1 cellular context compared by ENCODE assay signal in genomic region chr5:93873211-93873736, GRCh38.
TF ChIP-seq lines count a peak whose summit lies in the region.

No MANE protein-coding gene starts in this region.

TF ChIP-seq in HEK293, 187 proteins besides CTCF, POLR2A, EP300 and RAD21 (continued from another document):
- TF ChIP-seq PRDM4 (tag by site-specific recombination; IDR thresholded peaks at IDR 0.05) = no peak
